17 cellular contexts compared by ENCODE assay signal in the genomic region with DNA sequence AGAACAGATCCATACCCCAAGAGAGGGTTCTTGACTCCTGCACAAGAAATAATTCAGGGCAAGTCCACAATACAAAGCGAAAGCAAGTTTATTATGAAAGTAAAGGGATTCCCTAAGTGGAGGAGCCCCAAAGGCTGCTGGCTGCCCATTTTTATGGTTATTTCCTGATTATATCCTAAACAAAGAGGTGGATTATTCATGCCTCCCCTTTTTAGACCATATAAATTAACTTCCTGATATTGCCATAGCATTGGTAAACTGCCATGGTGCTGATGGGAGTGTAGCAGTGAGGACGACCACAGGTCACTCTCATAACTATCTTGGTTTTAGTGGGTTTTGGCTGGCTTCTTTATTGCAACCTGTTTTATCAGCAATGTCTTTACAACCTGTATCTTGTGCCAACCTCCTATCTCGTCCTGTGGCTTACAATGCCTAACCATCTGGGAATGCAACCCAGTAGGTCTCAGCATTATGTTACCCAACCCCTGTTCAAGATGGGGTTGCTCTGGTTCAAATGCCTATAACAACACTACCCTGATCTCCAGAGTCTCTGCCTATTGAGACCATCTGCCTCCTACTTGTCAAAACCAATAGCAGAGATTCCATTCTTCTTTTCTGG.
DNase-seq lines count a peak whose midpoint lies in the region; ATAC-seq and TF ChIP-seq lines count a peak whose summit lies in the region.
"Had no signal": no experiment of that assay in that cellular context is flagged by ENCODE, and none has a peak within 500 bp of the region (broad histone marks: within the 10 kb centered on the region; RNA-seq: fewer than 3 reads in every experiment).

No MANE protein-coding gene starts in this region.

- H3K4me1 ChIP-seq in KMS-11 (ENCODE audit: low read depth, poor library complexity, severe bottlenecking) (peaks cover 15% of the 10 kb centered on the region), lower lobe of right lung (no peaks in the 10 kb centered on the region)
- H3K4me1 ChIP-seq: SJCRH30 had no signal

- H3K9ac ChIP-seq in KMS-11: no peak overlapping the region

- no peaks in the 10 kb centered on the region for H3K36me3 ChIP-seq in KMS-11 (ENCODE audit: insufficient read depth)
- H3K36me3 ChIP-seq in lower lobe of right lung: no peaks in the 10 kb centered on the region
- H3K36me3 ChIP-seq: SJCRH30 had no signal

- intact Hi-C loops in lower lobe of right lung (cut with DNase I): no loop called here

- no peaks in the 10 kb centered on the region for H4K20me1 ChIP-seq in KMS-11 (ENCODE audit: insufficient read depth)

- no peaks in the 10 kb centered on the region for H3K79me2 ChIP-seq in KMS-11 (ENCODE audit: insufficient read depth, low read depth)

- peak; percentile 16 for DNase-seq in NCI-H1694 treated with DMSO at 0.1 percent for 48 hours (lab: John Stamatoyannopoulos, UW)
- DNase-seq in NCI-H1694 (lab: John Stamatoyannopoulos, UW): no peak
- DNase-seq in OCI-M1 (lab: John Stamatoyannopoulos, UW): peak; percentile 0
- peak; percentile 72 for DNase-seq in fibroblast of the aortic adventitia (ENCODE audit: low read depth)
- no peak for DNase-seq in activated CD4-positive, CD25-positive, alpha-beta regulatory T cell (lab: John Stamatoyannopoulos, UW)
- DNase-seq in NCI-H2227 treated with DMSO at 0.1 percent for 48 hours (lab: John Stamatoyannopoulos, UW): no peak
- DNase-seq in lower lobe of right lung: no peak
- DNase-seq: CD4-positive, alpha-beta T cell; H7; HFFc6; NCI-H1105 treated with DMSO at 0.1 percent for 48 hours; NCI-H187 treated with DMSO at 0.1 percent for 48 hours; NCI-H446; NCI-H748 treated with DMSO at 0.1 percent for 48 hours; SJCRH30 had no signal

- H3K4me3 ChIP-seq in KMS-11 (IDR thresholded peaks at IDR 0.05; ENCODE audit: insufficient read depth, low read depth, low read length) (no peak overlapping the region), fibroblast of the aortic adventitia (ENCODE audit: low read depth, low read length) (no peak overlapping the region), lower lobe of right lung (no peak overlapping the region)
- H3K4me3 ChIP-seq: SJCRH30 had no signal

- ATAC-seq in lower lobe of right lung: no peak

- H3K4me2 ChIP-seq in KMS-11: peak overlapping the region; percentile 19; the same call in 1 of the 2 replicates

- H3K9me3 ChIP-seq in lower lobe of right lung: no peaks in the 10 kb centered on the region
- H3K9me3 ChIP-seq: SJCRH30 had no signal

- TF ChIP-seq CTCF in KMS-11 (conservative IDR thresholded peaks at IDR 0.05; ENCODE audit: low read depth, low read length): no peak
- TF ChIP-seq CTCF in fibroblast of the aortic adventitia (IDR thresholded peaks at IDR 0.05; ENCODE audit: insufficient read depth, low read length): no peak
- TF ChIP-seq CTCF in lower lobe of right lung (IDR thresholded peaks at IDR 0.05): no peak

- H3K27ac ChIP-seq in KMS-11 (no peak overlapping the region), lower lobe of right lung (no peak overlapping the region)
- H3K27ac ChIP-seq: 22Rv1, SJCRH30 had no signal

- H2AFZ ChIP-seq in KMS-11 (ENCODE audit: low read depth): no peak overlapping the region; the same call in 1 of the 2 replicates

- no peaks in the 10 kb centered on the region for H3K27me3 ChIP-seq in KMS-11 (ENCODE audit: insufficient read depth, low read depth)
- H3K27me3 ChIP-seq in lower lobe of right lung (ENCODE audit: low read depth): no peaks in the 10 kb centered on the region
- H3K27me3 ChIP-seq: SJCRH30 had no signal

Comparison
In these comparisons a context has a peak if more than half of its experiments do, and no peak if none do; other contexts are left out.
1. DNase-seq: peak in NCI-H1694 treated with DMSO at 0.1 percent for 48 hours (single experiment), OCI-M1 (single experiment) and fibroblast of the aortic adventitia (single experiment); none in NCI-H1694 (single experiment), activated CD4-positive, CD25-positive, alpha-beta regulatory T cell (0 of 4), NCI-H2227 treated with DMSO at 0.1 percent for 48 hours (single experiment) and lower lobe of right lung (single experiment).